In the genomic region with DNA sequence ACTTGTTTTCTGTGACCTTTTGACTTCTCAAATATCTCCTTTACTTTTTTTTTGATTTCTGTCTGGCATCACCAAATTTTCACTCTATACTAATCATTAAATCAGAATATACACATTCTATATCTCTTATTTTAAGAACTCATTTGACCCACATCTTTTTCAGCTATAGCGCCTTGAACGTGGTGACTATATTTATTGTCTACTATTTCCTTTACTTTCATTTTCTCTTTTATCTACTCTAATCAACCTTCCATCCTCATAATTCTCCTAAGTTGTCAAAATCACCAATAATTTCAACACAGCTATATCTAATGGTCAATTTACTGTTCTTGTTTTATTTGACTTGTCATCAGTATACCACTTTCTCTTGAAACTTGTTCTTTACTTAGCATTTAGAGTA, we compare ENCODE assay signal across 23 cellular contexts.
DNase-seq lines count a peak whose midpoint lies in the region; ATAC-seq, FAIRE-seq and TF ChIP-seq lines count a peak whose summit lies in the region.
"Had no signal": no experiment of that assay in that cellular context is flagged by ENCODE, and none has a peak within 500 bp of the region (broad histone marks: within the 10 kb centered on the region; RNA-seq: fewer than 3 reads in every experiment).

No MANE protein-coding gene starts in this region.

- peak overlapping the region; percentile 89 for H3K27ac Mint-ChIP-seq in stimulated activated effector memory CD8-positive, alpha-beta T cell treated with anti-CD3 and anti-CD28 coated beads, Interleukin-12 subunit alpha, Interleukin-12 subunit beta, amount 100 ng/mL, for 72 hours
- H3K27ac Mint-ChIP-seq: CD14-positive monocyte, H9 had no signal

- H3K36me3 ChIP-seq in GM12878 (ENCODE audit: control insufficient read depth in 2 of 2, insufficient read depth in 2 of 2, low read length in 1 of 2) (no peaks in the 10 kb centered on the region), left lung (no peaks in the 10 kb centered on the region)
- H3K36me3 ChIP-seq: suprapubic skin had no signal

- no peak for TF ChIP-seq POLR2A in GM12878 (IDR thresholded peaks at IDR 0.05; ENCODE audit: low read depth, low read length)

- no peak for TF ChIP-seq CTCF in GM12878 (IDR thresholded peaks at IDR 0.05 in 2 of 3, conservative IDR thresholded peaks at IDR 0.05 in 1 of 3; ENCODE audit: control insufficient read depth in 2 of 3, extremely low read depth in 1 of 3, insufficient read depth in 1 of 3, low read depth in 3 of 3, low read length in 3 of 3)
- TF ChIP-seq CTCF in left lung (IDR thresholded peaks at IDR 0.05): no peak

- H3K4me1 ChIP-seq in GM12878 (ENCODE audit: control insufficient read depth, insufficient read depth, low read length) (no peaks in the 10 kb centered on the region), left lung (no peaks in the 10 kb centered on the region)
- H3K4me1 ChIP-seq: suprapubic skin had no signal

- no peaks in the 10 kb centered on the region for H3K27me3 Mint-ChIP-seq in activated T-cell treated with anti-CD3 and anti-CD28 coated beads, Interleukin-2, amount 50 U/mL, for 4 hours (ENCODE audit: low read depth)

- no peak overlapping the region for H3K4me2 ChIP-seq in GM12878 (ENCODE audit: control insufficient read depth, insufficient read depth)

- POLR2A ChIA-PET in GM12878 (lab: Charles Lee): no interaction called here

- no peaks in the 10 kb centered on the region for H4K20me1 ChIP-seq in GM12878 (ENCODE audit: control insufficient read depth, insufficient read depth)

- H3K9me3 ChIP-seq in GM12878 (replicated peaks; ENCODE audit: control insufficient read depth, insufficient read depth, low read length): no peaks in the 10 kb centered on the region; the same call in 1 of the 3 replicates
- H3K9me3 ChIP-seq in left lung: peaks cover 0 to 17% of the 10 kb centered on the region in 2 donors
- H3K9me3 ChIP-seq: suprapubic skin had no signal

- no peak for FAIRE-seq in GM12878 (lab: Jason Lieb, UNC)
- FAIRE-seq: TTC549 had no signal

- H2AFZ ChIP-seq in GM12878 (ENCODE audit: control insufficient read depth, low read depth, low read length): peak overlapping the region; percentile 20

- SMC1A ChIA-PET in GM12878 (lab: Charles Lee; ENCODE audit: uncharacterized antibody, unreplicated experiment): no interaction called here

- no peak overlapping the region for H3K9ac ChIP-seq in GM12878 (ENCODE audit: control insufficient read depth, insufficient read depth, low read length)

- ATAC-seq in activated T-cell treated with anti-CD3 and anti-CD28 coated beads, Interleukin-2, amount 50 U/mL, for 4 hours: no peak
- ATAC-seq in GM12878 (no peak), HG02885 (IDR thresholded peaks at IDR 0.05; ENCODE audit: poor library complexity, unreplicated experiment) (no peak), left lung (no peak)
- no peak for ATAC-seq in stimulated activated effector memory CD8-positive, alpha-beta T cell treated with anti-CD3 and anti-CD28 coated beads, Interleukin-12 subunit alpha, Interleukin-12 subunit beta, amount 100 ng/mL, for 72 hours
- ATAC-seq: SK-N-SH treated with all-trans-retinoic acid at 6 μM for 48 hours had no signal

- no peak overlapping the region for H3K27ac ChIP-seq in GM12878 (ENCODE audit: control insufficient read depth, insufficient read depth)
- no peak overlapping the region for H3K27ac ChIP-seq in left lung
- H3K27ac ChIP-seq: suprapubic skin had no signal

- peaks cover 33% of the 10 kb centered on the region for H3K4me1 Mint-ChIP-seq in activated T-cell treated with anti-CD3 and anti-CD28 coated beads, Interleukin-2, amount 50 U/mL, for 4 hours (ENCODE audit: low read depth)
- peaks cover 38% of the 10 kb centered on the region for H3K4me1 Mint-ChIP-seq in stimulated activated effector memory CD8-positive, alpha-beta T cell treated with anti-CD3 and anti-CD28 coated beads, Interleukin-12 subunit alpha, Interleukin-12 subunit beta, amount 100 ng/mL, for 72 hours
- H3K4me1 Mint-ChIP-seq: CD14-positive monocyte, H9, neural crest cell had no signal

- H3K9me3 Mint-ChIP-seq in activated T-cell treated with anti-CD3 and anti-CD28 coated beads, Interleukin-2, amount 50 U/mL, for 4 hours: peaks cover 47% of the 10 kb centered on the region
- peaks cover 19% of the 10 kb centered on the region for H3K9me3 Mint-ChIP-seq in stimulated activated effector memory CD8-positive, alpha-beta T cell treated with anti-CD3 and anti-CD28 coated beads, Interleukin-12 subunit alpha, Interleukin-12 subunit beta, amount 100 ng/mL, for 72 hours

- intact Hi-C loops in GM12878 (cut with micrococcal nuclease; ENCODE audit: unreplicated experiment): no loop called here
- intact Hi-C loops in left lung (cut with DNase I): no loop called here

- peak overlapping the region; percentile 62 for H3K4me3 Mint-ChIP-seq in activated T-cell treated with anti-CD3 and anti-CD28 coated beads, Interleukin-2, amount 50 U/mL, for 4 hours
- peak overlapping the region; percentile 56 for H3K4me3 Mint-ChIP-seq in stimulated activated effector memory CD8-positive, alpha-beta T cell treated with anti-CD3 and anti-CD28 coated beads, Interleukin-12 subunit alpha, Interleukin-12 subunit beta, amount 100 ng/mL, for 72 hours
- H3K4me3 Mint-ChIP-seq: CD14-positive monocyte, H9, neural crest cell had no signal

- no peaks in the 10 kb centered on the region for H3K27me3 ChIP-seq in GM12878 (replicated peaks in 1 of 2; ENCODE audit: control insufficient read depth in 2 of 2, insufficient read depth in 2 of 2, low read length in 1 of 2)
- no peaks in the 10 kb centered on the region for H3K27me3 ChIP-seq in left lung
- H3K27me3 ChIP-seq: suprapubic skin had no signal

- TF ChIP-seq EP300 in GM12878 (IDR thresholded peaks at IDR 0.05; ENCODE audit: borderline replicate concordance in 1 of 2, control insufficient read depth in 1 of 2, low read depth in 2 of 2, low read length in 2 of 2): no peak

- in situ Hi-C loops in GM12878 (cut with MboI): no loop called here

- CTCF ChIA-PET in GM12878 (lab: Yijun Ruan, JAX): no interaction called here

- WGBS in GM12878 (ENCODE audit: insufficient coverage, insufficient replicate concordance, low lambda C conversion rate, missing lambda C conversion rate): 83% methylated on average over 2 of the region's 2 CpGs

- H3K4me3 ChIP-seq in GM12878 (no peak overlapping the region), left lung (no peak overlapping the region)
- H3K4me3 ChIP-seq: suprapubic skin had no signal

- no peak for DNase-seq in activated T-cell treated with anti-CD3 and anti-CD28 coated beads, Interleukin-2, amount 50 U/mL, for 4 hours
- DNase-seq in activated T-cell treated with anti-CD3 and anti-CD28 coated beads, Interleukin-2, amount 50 U/mL, for 48 hours: no peak
- DNase-seq in OCI-M1 (lab: John Stamatoyannopoulos, UW) (peak; percentile 57), GM12878 (ENCODE audit: low read depth, low spot score) (no peak), NOMO-1 treated with dmso at 0.1 percent for 144 hours (lab: John Stamatoyannopoulos, UW; ENCODE audit: unreplicated experiment) (no peak), left lung (no peak)
- DNase-seq in stimulated activated effector memory CD8-positive, alpha-beta T cell treated with anti-CD3 and anti-CD28 coated beads, Interleukin-12 subunit alpha, Interleukin-12 subunit beta, amount 100 ng/mL, for 72 hours (ENCODE audit: low spot score in 2 of 2): no peak
- DNase-seq: activated CD4-positive, alpha-beta T cell treated with anti-CD3 and anti-CD28 coated beads, Interleukin-2, amount 50 U/mL, for 48 hours; activated effector memory CD4-positive, alpha-beta T cell treated with anti-CD3 and anti-CD28 coated beads, Interleukin-2, amount 50 U/mL, for 16 hours; anterior cingulate cortex; central memory CD4-positive, alpha-beta T cell; DMS53; H9; KG1; NCI-H1048; NCI-H1930; stimulated activated CD4-positive, alpha-beta T cell treated with anti-CD3 and anti-CD28 coated beads, Interleukin-4, amount 100 ng/mL, for 4 hours had no signal

- no peak for TF ChIP-seq RAD21 in GM12878 (IDR thresholded peaks at IDR 0.05; ENCODE audit: insufficient read depth, low read depth, low read length)

- H3K36me3 Mint-ChIP-seq in activated T-cell treated with anti-CD3 and anti-CD28 coated beads, Interleukin-2, amount 50 U/mL, for 4 hours (ENCODE audit: insufficient read depth): peaks cover 3% of the 10 kb centered on the region
- H3K36me3 Mint-ChIP-seq in stimulated activated effector memory CD8-positive, alpha-beta T cell treated with anti-CD3 and anti-CD28 coated beads, Interleukin-12 subunit alpha, Interleukin-12 subunit beta, amount 100 ng/mL, for 72 hours: no peaks in the 10 kb centered on the region
- H3K36me3 Mint-ChIP-seq: CD14-positive monocyte had no signal

- RAD21 ChIA-PET in GM12878 (lab: Charles Lee; ENCODE audit: unreplicated experiment): interaction anchor here (0.8 kb wide), 1 partner anchor 185 kb away, joined by 3 read pairs; no protein-coding TSS in a partner anchor

- no TSS peak for BruUV-seq in GM12878 (replicated peaks; lab: Mats Ljungman, UMichigan)

- H3K79me2 ChIP-seq in GM12878 (ENCODE audit: control insufficient read depth, insufficient read depth, low read length): no peaks in the 10 kb centered on the region

TF ChIP-seq in GM12878, 131 proteins besides CTCF, POLR2A, EP300 and RAD21:
- TF ChIP-seq CEBPB (IDR thresholded peaks at IDR 0.05; ENCODE audit: borderline replicate concordance in 1 of 2, low read depth in 2 of 2, low read length in 2 of 2) (no peak), POU2F2 (IDR thresholded peaks at IDR 0.05; ENCODE audit: borderline replicate concordance, low read depth, low read length) (no peak), SREBF1 (IDR thresholded peaks at IDR 0.05; ENCODE audit: low read length) (no peak), HDGF (IDR thresholded peaks at IDR 0.05) (no peak), IRF4 (IDR thresholded peaks at IDR 0.05; ENCODE audit: low read depth, low read length) (no peak), SREBF2 (IDR thresholded peaks at IDR 0.05; ENCODE audit: low read length) (no peak), CBX5 (IDR thresholded peaks at IDR 0.05; ENCODE audit: low read depth) (no peak), ZBTB33 (IDR thresholded peaks at IDR 0.05) (0 out of 2 replicates have a peak, but pooled peaks have one; percentile 41)
